17 cellular contexts compared by ENCODE assay signal in the genomic region with DNA sequence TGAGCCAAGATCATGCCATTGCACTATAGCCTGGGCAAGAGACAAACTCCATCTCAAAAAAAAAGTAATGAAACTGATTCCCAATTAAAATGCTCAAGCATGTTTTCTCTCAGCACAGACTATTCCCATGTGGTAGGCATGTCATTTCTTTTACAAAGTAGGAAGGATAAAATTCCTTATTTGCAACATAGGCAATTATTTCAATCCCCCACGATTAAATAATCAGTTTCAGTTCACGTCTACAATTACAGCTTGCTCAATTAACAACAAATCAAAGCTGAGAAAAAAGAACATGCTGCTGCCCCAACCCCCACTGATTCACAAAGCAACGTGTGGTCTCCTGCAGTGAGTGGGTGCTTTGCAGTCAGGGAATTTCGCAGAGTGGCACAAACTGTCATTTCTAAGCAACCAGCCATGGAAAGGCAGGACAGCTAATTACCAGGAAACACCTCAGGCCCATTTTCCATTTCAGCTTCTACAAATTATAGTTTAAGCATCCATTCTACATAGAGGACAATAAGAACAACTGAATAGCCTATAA. TPM values are rescaled to one million over a fixed set of nuclear protein-coding genes. Genes with fewer than 3 reads are reported as not detected.
DNase-seq lines count a peak whose midpoint lies in the region; ATAC-seq and TF ChIP-seq lines count a peak whose summit lies in the region.
"Had no signal": no experiment of that assay in that cellular context is flagged by ENCODE, and none has a peak within 500 bp of the region (broad histone marks: within the 10 kb centered on the region; RNA-seq: fewer than 3 reads in every experiment).

No MANE protein-coding gene starts in this region.

- H3K4me1 ChIP-seq in parathyroid adenoma (peaks cover 16% of the 10 kb centered on the region), breast epithelium (no peaks in the 10 kb centered on the region)

- H3K4me3 ChIP-seq in parathyroid adenoma (ENCODE audit: low read depth, low read length) (no peak overlapping the region), breast epithelium (no peak overlapping the region)
- H3K4me3 ChIP-seq: SJCRH30 had no signal

- H3K9me3 ChIP-seq in parathyroid adenoma (ENCODE audit: control insufficient read depth, low read length) (no peaks in the 10 kb centered on the region), breast epithelium (no peaks in the 10 kb centered on the region)
- H3K9me3 ChIP-seq: SJCRH30 had no signal

- H3K36me3 ChIP-seq in parathyroid adenoma (ENCODE audit: control insufficient read depth, insufficient read depth, low read length), result no peaks in the 10 kb centered on the region
- no peaks in the 10 kb centered on the region for H3K36me3 ChIP-seq in breast epithelium

- CTCF ChIA-PET in activated CD4-positive, alpha-beta memory T cell treated with anti-CD3 and anti-CD28 coated beads for 36 hours (lab: Charles Lee), result interaction anchor here (5.3 kb wide), 1 partner anchor 13 kb away, joined by 50 read pairs; no protein-coding TSS in a partner anchor
- CTCF ChIA-PET in activated CD4-positive, alpha-beta memory T cell treated with anti-CD3 and anti-CD28 coated beads, Interleukin-2, amount 10 ng/mL, durations not matched to agents 7 days and 5 days (lab: Charles Lee), result interaction anchor here (0.7 kb wide), 1 partner anchor 10 kb away, joined by 3 read pairs; no protein-coding TSS in a partner anchor

- no peak for DNase-seq in activated CD4-positive, alpha-beta memory T cell treated with anti-CD3 and anti-CD28 coated beads for 36 hours
- DNase-seq in activated CD4-positive, alpha-beta memory T cell treated with anti-CD3 and anti-CD28 coated beads, Interleukin-2, amount 10 ng/mL, durations not matched to agents 7 days and 5 days, result no peak
- DNase-seq in NCI-H1417 (lab: John Stamatoyannopoulos, UW) (peak in 2 of 3 experiments; percentile 75 to 93), superior temporal gyrus (ENCODE audit: extremely low spot score) (no peak), breast epithelium (ENCODE audit: low spot score in 2 of 2) (no peak), NCI-H1930 (lab: John Stamatoyannopoulos, UW) (no peak)
- DNase-seq: ACHN; CD4-positive, alpha-beta T cell; EL; H7; NCI-H526 treated with DMSO at 0.1 percent for 48 hours had no signal

- H3K27me3 ChIP-seq in parathyroid adenoma (ENCODE audit: control insufficient read depth, insufficient read depth, low read length), result no peaks in the 10 kb centered on the region
- H3K27me3 ChIP-seq in breast epithelium, result no peaks in the 10 kb centered on the region
- H3K27me3 ChIP-seq: SJCRH30 had no signal

- peak overlapping the region; percentile 8 for H2AFZ ChIP-seq in parathyroid adenoma

- H3K27ac ChIP-seq in parathyroid adenoma (peak overlapping the region; percentile 50), breast epithelium (no peak overlapping the region)
- H3K27ac ChIP-seq: HL-60, RWPE1, SJCRH30 had no signal

- H3K79me2 ChIP-seq in parathyroid adenoma, result no peaks in the 10 kb centered on the region

- H3K27ac Mint-ChIP-seq in activated CD4-positive, alpha-beta memory T cell treated with anti-CD3 and anti-CD28 coated beads for 36 hours, result peak overlapping the region; percentile 16
- H3K27ac Mint-ChIP-seq in activated CD4-positive, alpha-beta memory T cell treated with anti-CD3 and anti-CD28 coated beads, Interleukin-2, amount 10 ng/mL, durations not matched to agents 7 days and 5 days, result no peak overlapping the region
- no peak overlapping the region for H3K27ac Mint-ChIP-seq in activated T-helper 17 cell treated with anti-CD3 and anti-CD28 coated beads, Interleukin-2, amount 50 U/mL, for 72 hours
- H3K27ac Mint-ChIP-seq: B cell; CD4-positive, alpha-beta T cell had no signal

- no peak overlapping the region for H3K4me2 ChIP-seq in parathyroid adenoma (ENCODE audit: low read length)

- H3K9ac ChIP-seq in parathyroid adenoma, result no peak overlapping the region

- no peak overlapping the region for H3K4me3 Mint-ChIP-seq in activated CD4-positive, alpha-beta memory T cell treated with anti-CD3 and anti-CD28 coated beads for 36 hours
- no peak overlapping the region for H3K4me3 Mint-ChIP-seq in activated CD4-positive, alpha-beta memory T cell treated with anti-CD3 and anti-CD28 coated beads, Interleukin-2, amount 10 ng/mL, durations not matched to agents 7 days and 5 days
- peak overlapping the region; percentile 18 for H3K4me3 Mint-ChIP-seq in activated T-helper 17 cell treated with anti-CD3 and anti-CD28 coated beads, Interleukin-2, amount 50 U/mL, for 72 hours
- H3K4me3 Mint-ChIP-seq: B cell; CD4-positive, alpha-beta T cell had no signal

- H3K4me1 Mint-ChIP-seq in activated CD4-positive, alpha-beta memory T cell treated with anti-CD3 and anti-CD28 coated beads for 36 hours (ENCODE audit: low read depth), result peaks cover 44% of the 10 kb centered on the region
- peaks cover 24% of the 10 kb centered on the region for H3K4me1 Mint-ChIP-seq in activated CD4-positive, alpha-beta memory T cell treated with anti-CD3 and anti-CD28 coated beads, Interleukin-2, amount 10 ng/mL, durations not matched to agents 7 days and 5 days
- peaks cover 18% of the 10 kb centered on the region for H3K4me1 Mint-ChIP-seq in activated T-helper 17 cell treated with anti-CD3 and anti-CD28 coated beads, Interleukin-2, amount 50 U/mL, for 72 hours

- no peaks in the 10 kb centered on the region for H3K27me3 Mint-ChIP-seq in activated CD4-positive, alpha-beta memory T cell treated with anti-CD3 and anti-CD28 coated beads for 36 hours
- H3K27me3 Mint-ChIP-seq in activated CD4-positive, alpha-beta memory T cell treated with anti-CD3 and anti-CD28 coated beads, Interleukin-2, amount 10 ng/mL, durations not matched to agents 7 days and 5 days, result no peaks in the 10 kb centered on the region
- no peaks in the 10 kb centered on the region for H3K27me3 Mint-ChIP-seq in activated T-helper 17 cell treated with anti-CD3 and anti-CD28 coated beads, Interleukin-2, amount 50 U/mL, for 72 hours
- H3K27me3 Mint-ChIP-seq: B cell; CD4-positive, alpha-beta T cell had no signal

- no peaks in the 10 kb centered on the region for H3K9me3 Mint-ChIP-seq in activated CD4-positive, alpha-beta memory T cell treated with anti-CD3 and anti-CD28 coated beads for 36 hours
- H3K9me3 Mint-ChIP-seq in activated CD4-positive, alpha-beta memory T cell treated with anti-CD3 and anti-CD28 coated beads, Interleukin-2, amount 10 ng/mL, durations not matched to agents 7 days and 5 days, result no peaks in the 10 kb centered on the region
- H3K9me3 Mint-ChIP-seq in activated T-helper 17 cell treated with anti-CD3 and anti-CD28 coated beads, Interleukin-2, amount 50 U/mL, for 72 hours, result no peaks in the 10 kb centered on the region
- H3K9me3 Mint-ChIP-seq: CD4-positive, alpha-beta T cell had no signal

- TF ChIP-seq POLR2A in breast epithelium (IDR thresholded peaks at IDR 0.05), result no peak

- TF ChIP-seq CTCF in parathyroid adenoma (IDR thresholded peaks at IDR 0.05) (no peak), breast epithelium (IDR thresholded peaks at IDR 0.05) (no peak)

- H3K36me3 Mint-ChIP-seq in activated CD4-positive, alpha-beta memory T cell treated with anti-CD3 and anti-CD28 coated beads for 36 hours, result peaks cover 42% of the 10 kb centered on the region
- peaks cover 41% of the 10 kb centered on the region for H3K36me3 Mint-ChIP-seq in activated CD4-positive, alpha-beta memory T cell treated with anti-CD3 and anti-CD28 coated beads, Interleukin-2, amount 10 ng/mL, durations not matched to agents 7 days and 5 days (ENCODE audit: low read depth)
- H3K36me3 Mint-ChIP-seq in activated T-helper 17 cell treated with anti-CD3 and anti-CD28 coated beads, Interleukin-2, amount 50 U/mL, for 72 hours (ENCODE audit: low read depth), result peaks cover 98% of the 10 kb centered on the region

- ATAC-seq in activated T-helper 17 cell treated with anti-CD3 and anti-CD28 coated beads, Interleukin-2, amount 50 U/mL, for 72 hours (replicated peaks), result no peak

- POLR2A ChIA-PET in activated CD4-positive, alpha-beta memory T cell treated with anti-CD3 and anti-CD28 coated beads for 36 hours (lab: Charles Lee), result no interaction called here
- POLR2A ChIA-PET in activated CD4-positive, alpha-beta memory T cell treated with anti-CD3 and anti-CD28 coated beads, Interleukin-2, amount 10 ng/mL, durations not matched to agents 7 days and 5 days (lab: Charles Lee), result interaction anchor here (0.8 kb wide), 1 partner anchor 13 kb away, joined by 3 read pairs; no protein-coding TSS in a partner anchor

- intact Hi-C loops in activated CD4-positive, alpha-beta memory T cell treated with anti-CD3 and anti-CD28 coated beads for 36 hours (cut with micrococcal nuclease), result no loop called here
- intact Hi-C loops in breast epithelium (cut with DNase I; ENCODE audit: low total_unique reads), result loop anchor here (2.0 kb wide), 1 partner anchor 15 kb away; no protein-coding TSS in a partner anchor

RNA-seq across cellular contexts. Expression of a gene that starts 17.0 kb away (rescaled TPM):
- total RNA-seq in activated CD4-positive, alpha-beta memory T cell treated with anti-CD3 and anti-CD28 coated beads for 36 hours, result 10 to 100 TPM; 62.5 to 66.1 TPM
- total RNA-seq in activated CD4-positive, alpha-beta memory T cell treated with anti-CD3 and anti-CD28 coated beads, Interleukin-2, amount 10 ng/mL, durations not matched to agents 7 days and 5 days, result 100 to 1,000 TPM; 107 to 112 TPM
- 100 to 1,000 TPM in 1 of 2 donors, 10 to 100 TPM in 1; 94.2 to 210 TPM for total RNA-seq in activated T-helper 17 cell treated with anti-CD3 and anti-CD28 coated beads, Interleukin-2, amount 50 U/mL, for 72 hours
- 10 to 100 TPM; 35.1 to 82.9 (median 80.6) TPM for total RNA-seq in breast epithelium

RNA-seq across cellular contexts. Expression of a gene that starts 59.9 kb away (rescaled TPM):
- 10 to 100 TPM; 19.5 to 21.3 TPM for total RNA-seq in activated CD4-positive, alpha-beta memory T cell treated with anti-CD3 and anti-CD28 coated beads for 36 hours
- 10 to 100 TPM; 21.5 to 22.8 TPM for total RNA-seq in activated CD4-positive, alpha-beta memory T cell treated with anti-CD3 and anti-CD28 coated beads, Interleukin-2, amount 10 ng/mL, durations not matched to agents 7 days and 5 days
- 10 to 100 TPM; 24.7 to 29.0 TPM for total RNA-seq in activated T-helper 17 cell treated with anti-CD3 and anti-CD28 coated beads, Interleukin-2, amount 50 U/mL, for 72 hours
- total RNA-seq in breast epithelium, result 10 to 100 TPM; 11.2 to 32.6 (median 22.6) TPM

Comparison
In these comparisons a context has a peak if more than half of its experiments do, and no peak if none do; other contexts are left out.
1. DNase-seq: peak in NCI-H1417 (2 of 3); none in activated CD4-positive, alpha-beta memory T cell treated with anti-CD3 and anti-CD28 coated beads for 36 hours (single experiment), activated CD4-positive, alpha-beta memory T cell treated with anti-CD3 and anti-CD28 coated beads, Interleukin-2, amount 10 ng/mL, durations not matched to agents 7 days and 5 days (single experiment), superior temporal gyrus (single experiment), breast epithelium (0 of 2) and NCI-H1930 (0 of 2).